1 cellular context compared by ENCODE assay signal in the genomic region with DNA sequence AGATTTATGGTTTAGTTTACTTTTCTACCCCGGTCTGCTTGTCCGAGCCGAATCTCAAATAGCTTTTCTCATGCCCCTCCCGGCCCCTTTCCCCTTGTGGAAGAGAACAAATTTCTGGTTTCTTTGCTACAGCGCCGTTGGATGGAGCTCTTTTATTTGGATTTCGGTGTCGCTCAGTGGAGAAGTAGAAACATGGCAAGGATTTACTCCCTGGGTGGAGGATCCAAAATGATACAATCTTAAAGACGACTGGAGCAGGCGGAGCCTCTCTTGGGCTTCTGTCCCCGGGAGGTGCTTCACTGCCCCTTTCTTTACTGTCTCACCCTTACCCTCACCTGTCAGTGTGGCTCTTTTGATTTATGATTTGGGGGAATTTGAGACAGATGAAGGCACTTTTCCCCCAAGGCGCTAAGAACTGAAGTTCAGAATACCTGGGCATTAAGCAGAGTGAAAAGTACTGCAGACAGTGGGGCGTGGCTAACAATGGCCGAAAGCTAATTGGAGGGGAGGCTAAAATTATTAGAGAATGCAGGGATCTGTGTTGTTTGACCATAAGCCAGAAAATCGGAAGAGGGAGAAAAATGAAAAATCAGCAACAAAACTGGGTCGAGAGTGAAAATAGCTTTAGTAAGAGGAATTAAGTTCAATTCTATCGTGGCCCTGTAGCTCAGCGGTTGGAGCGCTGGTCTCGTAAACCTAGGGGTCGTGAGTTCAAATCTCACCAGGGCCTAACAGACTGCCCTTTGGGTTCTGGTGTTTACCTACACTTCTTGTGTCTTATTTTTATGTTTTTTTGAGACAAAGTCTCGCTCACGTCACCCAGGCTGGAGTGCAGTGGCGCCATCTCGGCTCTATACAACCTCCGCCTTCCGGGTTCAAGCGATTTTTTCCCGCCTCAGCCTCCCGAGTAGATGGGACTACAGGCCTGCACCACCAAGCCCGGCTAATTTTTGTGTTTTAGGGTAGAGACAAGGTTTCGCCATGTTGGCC.
TF ChIP-seq lines count a peak whose summit lies in the region.

No MANE protein-coding gene starts in this region.

TF ChIP-seq in IMR-90, 13 proteins besides CTCF, POLR2A, EP300 and RAD21 (continued from another document):
- TF ChIP-seq ELK1 (IDR thresholded peaks at IDR 0.05; ENCODE audit: borderline replicate concordance, low read depth, low read length) (no peak), SMC3 (IDR thresholded peaks at IDR 0.05; ENCODE audit: low read depth, low read length) (no peak), NFE2L2 (IDR thresholded peaks at IDR 0.05; ENCODE audit: low read depth, low read length) (no peak)
